18 cellular contexts compared by ENCODE assay signal in the genomic region with DNA sequence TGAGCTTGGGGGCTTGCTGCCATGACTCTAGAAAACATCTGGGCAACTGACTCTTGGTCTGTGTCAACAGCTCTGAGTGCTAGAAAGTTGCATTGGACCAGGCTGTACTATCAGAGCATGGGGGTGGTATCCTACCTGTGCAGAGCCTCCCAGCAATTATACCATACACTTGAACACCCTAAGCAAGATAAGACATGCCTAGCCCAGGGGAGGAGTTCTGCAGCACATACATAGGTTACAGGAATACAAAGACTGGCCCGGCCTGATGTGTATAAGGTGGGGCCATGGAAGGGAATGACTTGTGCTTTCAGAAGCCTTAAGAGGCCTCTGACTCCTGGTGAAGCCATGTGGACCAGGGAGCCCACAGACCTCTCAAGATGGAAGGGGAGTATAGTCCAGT. TPM values are rescaled to one million over a fixed set of nuclear protein-coding genes. Genes with fewer than 3 reads are reported as not detected.
DNase-seq lines count a peak whose midpoint lies in the region; ATAC-seq, FAIRE-seq and TF ChIP-seq lines count a peak whose summit lies in the region.
"Had no signal": no experiment of that assay in that cellular context is flagged by ENCODE, and none has a peak within 500 bp of the region (broad histone marks: within the 10 kb centered on the region; RNA-seq: fewer than 3 reads in every experiment).

No MANE protein-coding gene starts in this region.

- TF ChIP-seq CTCF in bronchial epithelial cell (IDR thresholded peaks at IDR 0.05; ENCODE audit: insufficient read depth, low read length, severe bottlenecking) = no peak
- no peak for TF ChIP-seq CTCF in lung (IDR thresholded peaks at IDR 0.05; ENCODE audit: control extremely low read depth, extremely low read depth)
- no peak for TF ChIP-seq CTCF in PC-9 (conservative IDR thresholded peaks at IDR 0.05)

- H3K36me3 ChIP-seq in bronchial epithelial cell (ENCODE audit: control insufficient read depth, insufficient read depth, low read length) (no peaks in the 10 kb centered on the region), lung (ENCODE audit: control insufficient read depth in 2 of 2, insufficient read depth in 2 of 2, low read length in 2 of 2) (no peaks in the 10 kb centered on the region), PC-9 (ENCODE audit: low read depth) (no peaks in the 10 kb centered on the region)

- H3K9me3 ChIP-seq in lung (ENCODE audit: control insufficient read depth in 2 of 2, insufficient read depth in 1 of 2, low read length in 1 of 2) (no peaks in the 10 kb centered on the region), PC-9 (ENCODE audit: insufficient read depth, low read depth) (no peaks in the 10 kb centered on the region)
- H3K9me3 ChIP-seq: Caco-2 had no signal

- POLR2A ChIA-PET in PC-9 (lab: Charles Lee; ENCODE audit: unreplicated experiment) = no interaction called here

- DNase-seq in left ventricle myocardium superior (no peak), cardiac septum (ENCODE audit: low spot score) (no peak), bronchial epithelial cell (ENCODE audit: low read depth) (peak; percentile 93), lung (ENCODE audit: low spot score) (peak; percentile 10), PC-9 (no peak)
- DNase-seq: AML-193; H9; MV-4-11; NCI-H2107; NCI-H526; NK-92 treated with Interleukin-12 subunit alpha and Interleukin-12 subunit beta, amount 100 ng/mL, for 24 hours; PC-3; SHP77 had no signal

- H3K27ac ChIP-seq in lung (ENCODE audit: low read depth in 1 of 2, low read length in 1 of 2) (no peak overlapping the region), PC-9 (no peak overlapping the region)

- WGBS in lung, 2 donors = 78 to 85% methylated on average over 1 of the region's 1 CpG

- H2AFZ ChIP-seq in PC-9 = no peak overlapping the region

- peak; percentile 98 for FAIRE-seq in bronchial epithelial cell (lab: Jason Lieb, UNC)
- FAIRE-seq: GM18507, HTR-8/SVneo had no signal

- no peaks in the 10 kb centered on the region for H3F3A ChIP-seq in PC-9 (ENCODE audit: insufficient read depth, low read depth)

- CTCF ChIA-PET in PC-9 (lab: Charles Lee) = no interaction called here

- no peaks in the 10 kb centered on the region for H3K79me2 ChIP-seq in PC-9 (ENCODE audit: low read depth)

- no peaks in the 10 kb centered on the region for H3K4me1 ChIP-seq in lung (ENCODE audit: control insufficient read depth in 2 of 2, insufficient read depth in 2 of 2, low read length in 2 of 2)
- no peaks in the 10 kb centered on the region for H3K4me1 ChIP-seq in PC-9 (replicated peaks; ENCODE audit: insufficient read depth)

- no TSS peak for BruUV-seq in PC-9 (replicated peaks; lab: Mats Ljungman, UMichigan)

- no peaks in the 10 kb centered on the region for H3K9me2 ChIP-seq in PC-9 (ENCODE audit: insufficient read depth)

- H3K4me2 ChIP-seq in PC-9 = no peak overlapping the region

- ATAC-seq in left ventricle myocardium superior = peak; percentile 48
- no peak for ATAC-seq in lung (ENCODE audit: insufficient read depth, low FRiP score)
- no peak for ATAC-seq in HG03571 (IDR thresholded peaks at IDR 0.05; ENCODE audit: unreplicated experiment)
- no peak for ATAC-seq in HG03439 (IDR thresholded peaks at IDR 0.05; ENCODE audit: unreplicated experiment)
- ATAC-seq: PC-3 had no signal

- no peak overlapping the region for H3K4me3 ChIP-seq in bronchial epithelial cell (ENCODE audit: low read depth, low read length)
- no peak overlapping the region for H3K4me3 ChIP-seq in lung
- H3K4me3 ChIP-seq in PC-9 = no peak overlapping the region

- H3K27me3 ChIP-seq in bronchial epithelial cell (ENCODE audit: control insufficient read depth, insufficient read depth, low read length) = no peaks in the 10 kb centered on the region
- H3K27me3 ChIP-seq in lung (ENCODE audit: control insufficient read depth, insufficient read depth) = no peaks in the 10 kb centered on the region
- peaks cover 11% of the 10 kb centered on the region for H3K27me3 ChIP-seq in PC-9 (ENCODE audit: insufficient read depth, low read depth)

- intact Hi-C loops in left ventricle myocardium superior (cut with micrococcal nuclease) = no loop called here
- intact Hi-C loops in cardiac septum (cut with DNase I) = no loop called here
- intact Hi-C loops in PC-9 (cut with micrococcal nuclease; ENCODE audit: unreplicated experiment) = no loop called here

- H4K20me1 ChIP-seq in PC-9 (ENCODE audit: insufficient read depth) = no peaks in the 10 kb centered on the region

RNA-seq across cellular contexts. Expression of a gene that starts 11.4 kb away (rescaled TPM):
- total RNA-seq in left ventricle myocardium superior (24.7 TPM), cardiac septum (22.1 TPM), bronchial epithelial cell (1.3 and 4.1 TPM in 2 replicates), lung (10 to 100 TPM; 19.5 to 23.0 TPM), PC-9 (2021) (not detected in 2 replicates)
- 10 to 100 TPM; 10.3 to 18.8 TPM for polyA plus RNA-seq in lung

Comparison
In these comparisons a context has a peak if more than half of its experiments do, and no peak if none do; other contexts are left out.
1. DNase-seq: peak in bronchial epithelial cell (single experiment) and lung (single experiment); none in left ventricle myocardium superior (single experiment), cardiac septum (single experiment) and PC-9 (0 of 2).